8 cellular contexts compared by ENCODE assay signal in genomic region chr10:69413221-69413865, GRCh38. TPM values are rescaled to one million over a fixed set of nuclear protein-coding genes. Genes with fewer than 3 reads are reported as not detected.
DNase-seq lines count a peak whose midpoint lies in the region; ATAC-seq and TF ChIP-seq lines count a peak whose summit lies in the region.

No MANE protein-coding gene starts in this region.

- no peaks in the 10 kb centered on the region for H3K36me3 Mint-ChIP-seq in naive B cell

- H4K20me1 ChIP-seq in fibroblast of lung (ENCODE audit: control insufficient read depth, extremely low read depth, insufficient read depth, low read length) = no peaks in the 10 kb centered on the region

- no peak overlapping the region for H3K9ac ChIP-seq in fibroblast of lung (ENCODE audit: insufficient read depth, low read length)

- H3K4me1 Mint-ChIP-seq in naive B cell = peaks cover 14 to 33% (median 29%) of the 10 kb centered on the region in 3 donors

- DNase-seq in MV-4-11 (lab: John Stamatoyannopoulos, UW) (peak; percentile 16), fibroblast of lung (ENCODE audit: low read depth in 2 of 2) (peak; percentile 56 to 79), naive B cell (peak; percentile 44), SKM-1 treated with dmso at 0.1 percent for 144 hours (lab: John Stamatoyannopoulos, UW; ENCODE audit: unreplicated experiment) (no peak)

- no peak overlapping the region for H3K4me3 Mint-ChIP-seq in naive B cell

- peak in 1 of 2 donors; percentile 11 for ATAC-seq in naive B cell (ENCODE audit: low read depth in 2 of 2)
- ATAC-seq in GM21529 (IDR thresholded peaks at IDR 0.05; ENCODE audit: unreplicated experiment) = no peak
- no peak for ATAC-seq in HG03571 (IDR thresholded peaks at IDR 0.05; ENCODE audit: unreplicated experiment)

- H3K27ac Mint-ChIP-seq in naive B cell = peak overlapping the region in 2 of 6 donors; percentile 59 to 80

- H3K9me3 Mint-ChIP-seq in naive B cell = peaks cover 0 to 4% (median 0%) of the 10 kb centered on the region in 7 donors

- H3K4me2 ChIP-seq in fibroblast of lung (ENCODE audit: extremely low read depth, insufficient read depth, low read length) = no peak overlapping the region

- H3K27ac ChIP-seq in VCaP (no peak overlapping the region), fibroblast of lung (ENCODE audit: insufficient read depth, low read length) (no peak overlapping the region)

- peaks cover 19 to 30% (median 19%) of the 10 kb centered on the region in 3 donors for H3K27me3 Mint-ChIP-seq in naive B cell

- peak; percentile 76 for TF ChIP-seq CTCF in GM12873 (IDR thresholded peaks at IDR 0.05; ENCODE audit: insufficient read depth, low read depth, low read length, missing control alignments)
- peak; percentile 60 for TF ChIP-seq CTCF in VCaP (conservative IDR thresholded peaks at IDR 0.05)
- TF ChIP-seq CTCF in fibroblast of lung (conservative IDR thresholded peaks at IDR 0.05 in 1 of 2, IDR thresholded peaks at IDR 0.05 in 1 of 2; ENCODE audit: low read depth in 1 of 2, low read length in 2 of 2) = peak; percentile 74 to 76

- no peaks in the 10 kb centered on the region for H3K36me3 ChIP-seq in fibroblast of lung (ENCODE audit: control insufficient read depth, insufficient read depth, low read length)

- peaks cover 3% of the 10 kb centered on the region for H3K27me3 ChIP-seq in fibroblast of lung (ENCODE audit: control insufficient read depth, insufficient read depth, low read length)

- no peak overlapping the region for H3K4me3 ChIP-seq in fibroblast of lung (replicated peaks in 1 of 4; ENCODE audit: control extremely low read depth in 1 of 4, insufficient read depth in 1 of 4, low read depth in 3 of 4, low read length in 4 of 4)

- H2AFZ ChIP-seq in fibroblast of lung (ENCODE audit: low read length) = no peak overlapping the region

- no peaks in the 10 kb centered on the region for H3K4me1 ChIP-seq in fibroblast of lung (ENCODE audit: control insufficient read depth, extremely low read depth, insufficient read depth, low read length)

- no peaks in the 10 kb centered on the region for H3K9me3 ChIP-seq in fibroblast of lung (ENCODE audit: control insufficient read depth, insufficient read depth, low read depth, low read length)

- no peaks in the 10 kb centered on the region for H3K79me2 ChIP-seq in fibroblast of lung (ENCODE audit: control insufficient read depth, insufficient read depth, low read length)

RNA-seq across cellular contexts. Expression of gene TACR2, which starts 3.4 kb away (rescaled TPM):
- total RNA-seq in fibroblast of lung = 0.17 and 0.26 TPM in 2 replicates
- polyA plus RNA-seq in fibroblast of lung = 0.10 and 0.15 TPM in 2 replicates
- 0.20 and 0.26 TPM in 2 replicates for polyA plus RNA-seq in fibroblast of lung (2012)
- not detected in 2 replicates for polyA minus RNA-seq in fibroblast of lung (ENCODE audit: low replicate concordance)
- under 1 TPM in 2 of 6 donors, not detected in 4; 0.34 to 0.38 TPM for polyA plus RNA-seq in naive B cell (ENCODE audit: low read depth in 6 of 6)

RNA-seq across cellular contexts. Expression of gene TSPAN15, which starts 37.9 kb away (rescaled TPM):
- total RNA-seq in fibroblast of lung = 1.8 and 2.6 TPM in 2 replicates
- polyA plus RNA-seq in fibroblast of lung (0.56 TPM in 1 of 2 replicates, not detected in the other), naive B cell (ENCODE audit: low read depth in 6 of 6) (under 1 TPM in 1 of 6 donors, not detected in 5; 0.16 TPM)
- polyA plus RNA-seq in fibroblast of lung (2012) = 0.20 and 0.35 TPM in 2 replicates
- not detected in 2 replicates for polyA minus RNA-seq in fibroblast of lung (ENCODE audit: low replicate concordance)
